In the genomic region with DNA sequence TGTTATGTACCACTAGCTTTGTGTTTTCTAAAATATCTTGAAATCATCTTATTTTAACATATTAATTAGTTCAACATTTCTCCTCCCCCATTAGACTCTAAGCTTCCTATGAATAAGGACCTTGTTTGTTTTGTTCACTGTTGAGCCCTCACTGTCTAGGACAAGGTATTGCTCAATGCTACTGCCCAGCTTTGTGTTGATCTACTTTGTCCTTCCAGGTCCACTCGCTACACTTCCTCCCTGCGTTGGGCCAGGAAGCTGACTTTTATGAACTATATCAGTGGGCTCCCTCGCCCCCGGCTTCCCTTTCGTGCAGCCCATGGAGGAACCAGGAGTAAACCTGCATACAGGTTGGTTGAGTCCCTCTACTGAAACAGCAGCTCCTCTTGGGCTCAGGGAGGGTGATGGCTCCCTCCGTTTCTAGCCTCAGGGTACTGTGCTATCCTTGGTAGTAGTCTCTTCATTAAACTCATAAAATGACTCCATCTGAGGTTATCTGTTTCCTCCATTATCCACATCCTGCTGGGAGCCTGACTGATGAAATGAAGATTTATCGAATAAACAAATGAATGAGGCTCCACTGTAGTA, we compare ENCODE assay signal across 1 cellular context.
TF ChIP-seq lines count a peak whose summit lies in the region.

No MANE protein-coding gene starts in this region.

TF ChIP-seq in HepG2, 621 proteins besides CTCF, POLR2A, EP300 and RAD21 (continued from another document and continues in another):
- TF ChIP-seq, protein P1, sequence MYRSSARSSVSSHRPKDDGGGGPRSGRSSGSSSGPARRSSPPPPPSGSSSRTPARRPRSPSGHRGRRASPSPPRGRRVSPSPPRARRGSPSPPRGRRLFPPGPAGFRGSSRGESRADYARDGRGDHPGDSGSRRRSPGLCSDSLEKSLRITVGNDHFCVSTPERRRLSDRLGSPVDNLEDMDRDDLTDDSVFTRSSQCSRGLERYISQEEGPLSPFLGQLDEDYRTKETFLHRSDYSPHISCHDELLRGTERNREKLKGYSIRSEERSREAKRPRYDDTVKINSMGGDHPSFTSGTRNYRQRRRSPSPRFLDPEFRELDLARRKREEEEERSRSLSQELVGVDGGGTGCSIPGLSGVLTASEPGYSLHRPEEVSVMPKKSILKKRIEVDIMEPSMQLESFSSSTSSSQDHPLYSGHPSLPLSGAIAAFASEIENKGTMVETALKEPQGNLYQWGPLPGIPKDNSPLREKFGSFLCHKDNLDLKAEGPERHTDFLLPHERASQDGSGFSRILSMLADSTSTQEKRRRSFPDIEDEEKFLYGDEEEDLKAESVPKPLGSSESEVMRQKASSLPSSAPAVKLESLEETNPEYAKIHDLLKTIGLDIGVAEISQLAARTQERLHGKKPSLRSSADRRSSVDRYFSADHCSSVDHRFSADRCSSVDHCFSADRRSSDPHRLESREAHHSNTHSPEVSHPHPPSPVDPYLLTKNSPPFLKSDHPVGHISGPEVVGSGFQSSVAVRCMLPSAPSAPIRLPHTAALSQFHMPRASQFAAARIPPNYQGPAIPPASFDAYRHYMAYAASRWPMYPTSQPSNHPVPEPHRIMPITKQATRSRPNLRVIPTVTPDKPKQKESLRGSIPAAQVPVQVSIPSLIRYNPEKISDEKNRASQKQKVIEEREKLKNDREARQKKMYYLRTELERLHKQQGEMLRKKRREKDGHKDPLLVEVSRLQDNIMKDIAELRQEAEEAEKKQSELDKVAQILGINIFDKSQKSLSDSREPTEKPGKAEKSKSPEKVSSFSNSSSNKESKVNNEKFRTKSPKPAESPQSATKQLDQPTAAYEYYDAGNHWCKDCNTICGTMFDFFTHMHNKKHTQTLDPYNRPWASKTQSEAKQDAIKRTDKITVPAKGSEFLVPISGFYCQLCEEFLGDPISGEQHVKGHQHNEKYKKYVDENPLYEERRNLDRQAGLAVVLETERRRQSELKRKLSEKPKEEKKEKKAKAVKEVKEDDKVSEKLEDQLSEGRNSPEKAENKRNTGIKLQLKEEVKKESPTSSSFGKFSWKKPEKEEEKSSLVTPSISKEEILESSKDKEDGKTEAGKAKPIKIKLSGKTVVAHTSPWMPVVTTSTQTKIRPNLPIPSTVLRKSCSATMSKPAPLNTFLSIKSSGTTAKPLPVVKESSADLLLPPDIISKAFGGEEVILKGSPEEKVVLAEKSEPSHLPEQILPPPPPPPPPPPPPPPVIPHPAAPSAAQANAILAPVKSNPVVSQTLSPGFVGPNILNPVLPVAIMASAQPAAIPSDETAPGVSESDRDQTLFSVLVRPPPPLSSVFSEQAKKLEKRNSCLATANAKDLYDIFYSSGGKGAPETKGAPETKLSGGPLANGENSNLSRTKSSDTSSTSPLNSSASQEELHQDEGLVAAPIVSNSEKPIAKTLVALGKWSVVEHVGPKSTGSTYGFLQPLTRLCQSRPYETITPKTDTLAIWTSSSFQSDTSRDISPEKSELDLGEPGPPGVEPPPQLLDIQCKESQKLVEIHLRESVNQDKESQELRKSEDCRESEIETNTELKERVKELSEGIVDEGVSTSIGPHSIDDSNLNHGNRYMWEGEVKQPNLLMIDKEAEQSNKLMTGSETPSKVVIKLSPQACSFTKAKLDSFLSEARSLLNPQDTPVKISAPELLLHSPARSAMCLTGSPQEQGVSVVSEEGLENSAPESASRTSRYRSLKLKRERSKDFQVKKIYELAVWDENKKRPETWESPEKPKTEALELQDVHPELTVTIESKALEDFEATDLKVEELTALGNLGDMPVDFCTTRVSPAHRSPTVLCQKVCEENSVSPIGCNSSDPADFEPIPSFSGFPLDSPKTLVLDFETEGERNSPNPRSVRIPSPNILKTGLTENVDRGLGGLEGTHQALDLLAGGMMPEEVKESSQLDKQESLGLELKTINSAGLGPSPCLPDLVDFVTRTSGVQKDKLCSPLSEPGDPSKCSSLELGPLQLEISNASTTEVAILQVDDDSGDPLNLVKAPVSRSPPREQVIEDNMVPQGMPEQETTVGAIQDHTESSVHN (CRISPR knock-in tag; IDR thresholded peaks at IDR 0.05), result no peak
- TF ChIP-seq ZNF12 (CRISPR knock-in tag; IDR thresholded peaks at IDR 0.05), result peak; percentile 22; the same call in 1 of the 2 replicates
- TF ChIP-seq, protein P2, sequence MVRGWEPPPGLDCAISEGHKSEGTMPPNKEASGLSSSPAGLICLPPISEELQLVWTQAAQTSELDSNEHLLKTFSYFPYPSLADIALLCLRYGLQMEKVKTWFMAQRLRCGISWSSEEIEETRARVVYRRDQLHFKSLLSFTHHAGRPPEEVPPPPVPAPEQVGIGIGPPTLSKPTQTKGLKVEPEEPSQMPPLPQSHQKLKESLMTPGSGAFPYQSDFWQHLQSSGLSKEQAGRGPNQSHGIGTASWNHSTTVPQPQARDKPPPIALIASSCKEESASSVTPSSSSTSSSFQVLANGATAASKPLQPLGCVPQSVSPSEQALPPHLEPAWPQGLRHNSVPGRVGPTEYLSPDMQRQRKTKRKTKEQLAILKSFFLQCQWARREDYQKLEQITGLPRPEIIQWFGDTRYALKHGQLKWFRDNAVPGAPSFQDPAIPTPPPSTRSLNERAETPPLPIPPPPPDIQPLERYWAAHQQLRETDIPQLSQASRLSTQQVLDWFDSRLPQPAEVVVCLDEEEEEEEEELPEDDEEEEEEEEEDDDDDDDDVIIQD (CRISPR knock-in tag; IDR thresholded peaks at IDR 0.05; ENCODE audit: low read depth), result peak; percentile 70; the same call in 1 of the 2 replicates
- peak; percentile 58; the same call in 1 of the 2 replicates for TF ChIP-seq ZMYM4 (CRISPR knock-in tag; IDR thresholded peaks at IDR 0.05)
- TF ChIP-seq FOXA3 (CRISPR knock-in tag; IDR thresholded peaks at IDR 0.05), result peak; percentile 76
- TF ChIP-seq ZKSCAN8 (CRISPR knock-in tag; IDR thresholded peaks at IDR 0.05; ENCODE audit: borderline replicate concordance), result no peak
- no peak for TF ChIP-seq MTA1 (CRISPR knock-in tag; IDR thresholded peaks at IDR 0.05; ENCODE audit: borderline replicate concordance)
- TF ChIP-seq, protein P3, sequence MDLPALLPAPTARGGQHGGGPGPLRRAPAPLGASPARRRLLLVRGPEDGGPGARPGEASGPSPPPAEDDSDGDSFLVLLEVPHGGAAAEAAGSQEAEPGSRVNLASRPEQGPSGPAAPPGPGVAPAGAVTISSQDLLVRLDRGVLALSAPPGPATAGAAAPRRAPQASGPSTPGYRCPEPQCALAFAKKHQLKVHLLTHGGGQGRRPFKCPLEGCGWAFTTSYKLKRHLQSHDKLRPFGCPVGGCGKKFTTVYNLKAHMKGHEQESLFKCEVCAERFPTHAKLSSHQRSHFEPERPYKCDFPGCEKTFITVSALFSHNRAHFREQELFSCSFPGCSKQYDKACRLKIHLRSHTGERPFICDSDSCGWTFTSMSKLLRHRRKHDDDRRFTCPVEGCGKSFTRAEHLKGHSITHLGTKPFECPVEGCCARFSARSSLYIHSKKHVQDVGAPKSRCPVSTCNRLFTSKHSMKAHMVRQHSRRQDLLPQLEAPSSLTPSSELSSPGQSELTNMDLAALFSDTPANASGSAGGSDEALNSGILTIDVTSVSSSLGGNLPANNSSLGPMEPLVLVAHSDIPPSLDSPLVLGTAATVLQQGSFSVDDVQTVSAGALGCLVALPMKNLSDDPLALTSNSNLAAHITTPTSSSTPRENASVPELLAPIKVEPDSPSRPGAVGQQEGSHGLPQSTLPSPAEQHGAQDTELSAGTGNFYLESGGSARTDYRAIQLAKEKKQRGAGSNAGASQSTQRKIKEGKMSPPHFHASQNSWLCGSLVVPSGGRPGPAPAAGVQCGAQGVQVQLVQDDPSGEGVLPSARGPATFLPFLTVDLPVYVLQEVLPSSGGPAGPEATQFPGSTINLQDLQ (CRISPR knock-in tag; IDR thresholded peaks at IDR 0.05), result no peak
- TF ChIP-seq, protein P4, sequence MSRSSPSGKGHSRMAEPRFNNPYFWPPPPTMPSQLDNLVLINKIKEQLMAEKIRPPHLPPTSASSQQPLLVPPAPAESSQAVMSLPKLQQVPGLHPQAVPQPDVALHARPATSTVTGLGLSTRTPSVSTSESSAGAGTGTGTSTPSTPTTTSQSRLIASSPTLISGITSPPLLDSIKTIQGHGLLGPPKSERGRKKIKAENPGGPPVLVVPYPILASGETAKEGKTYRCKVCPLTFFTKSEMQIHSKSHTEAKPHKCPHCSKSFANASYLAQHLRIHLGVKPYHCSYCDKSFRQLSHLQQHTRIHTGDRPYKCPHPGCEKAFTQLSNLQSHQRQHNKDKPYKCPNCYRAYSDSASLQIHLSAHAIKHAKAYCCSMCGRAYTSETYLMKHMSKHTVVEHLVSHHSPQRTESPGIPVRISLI (CRISPR knock-in tag; IDR thresholded peaks at IDR 0.05; ENCODE audit: borderline replicate concordance), result no peak
- no peak for TF ChIP-seq ATRX (CRISPR knock-in tag; IDR thresholded peaks at IDR 0.05; ENCODE audit: borderline replicate concordance)
- TF ChIP-seq, protein P5, sequence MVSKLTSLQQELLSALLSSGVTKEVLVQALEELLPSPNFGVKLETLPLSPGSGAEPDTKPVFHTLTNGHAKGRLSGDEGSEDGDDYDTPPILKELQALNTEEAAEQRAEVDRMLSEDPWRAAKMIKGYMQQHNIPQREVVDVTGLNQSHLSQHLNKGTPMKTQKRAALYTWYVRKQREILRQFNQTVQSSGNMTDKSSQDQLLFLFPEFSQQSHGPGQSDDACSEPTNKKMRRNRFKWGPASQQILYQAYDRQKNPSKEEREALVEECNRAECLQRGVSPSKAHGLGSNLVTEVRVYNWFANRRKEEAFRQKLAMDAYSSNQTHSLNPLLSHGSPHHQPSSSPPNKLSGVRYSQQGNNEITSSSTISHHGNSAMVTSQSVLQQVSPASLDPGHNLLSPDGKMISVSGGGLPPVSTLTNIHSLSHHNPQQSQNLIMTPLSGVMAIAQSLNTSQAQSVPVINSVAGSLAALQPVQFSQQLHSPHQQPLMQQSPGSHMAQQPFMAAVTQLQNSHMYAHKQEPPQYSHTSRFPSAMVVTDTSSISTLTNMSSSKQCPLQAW (CRISPR knock-in tag; IDR thresholded peaks at IDR 0.05), result no peak
- peak; percentile 72 for TF ChIP-seq GABPB1 (CRISPR knock-in tag; IDR thresholded peaks at IDR 0.05)
- TF ChIP-seq, protein P6, sequence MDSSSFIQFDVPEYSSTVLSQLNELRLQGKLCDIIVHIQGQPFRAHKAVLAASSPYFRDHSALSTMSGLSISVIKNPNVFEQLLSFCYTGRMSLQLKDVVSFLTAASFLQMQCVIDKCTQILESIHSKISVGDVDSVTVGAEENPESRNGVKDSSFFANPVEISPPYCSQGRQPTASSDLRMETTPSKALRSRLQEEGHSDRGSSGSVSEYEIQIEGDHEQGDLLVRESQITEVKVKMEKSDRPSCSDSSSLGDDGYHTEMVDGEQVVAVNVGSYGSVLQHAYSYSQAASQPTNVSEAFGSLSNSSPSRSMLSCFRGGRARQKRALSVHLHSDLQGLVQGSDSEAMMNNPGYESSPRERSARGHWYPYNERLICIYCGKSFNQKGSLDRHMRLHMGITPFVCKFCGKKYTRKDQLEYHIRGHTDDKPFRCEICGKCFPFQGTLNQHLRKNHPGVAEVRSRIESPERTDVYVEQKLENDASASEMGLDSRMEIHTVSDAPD (CRISPR knock-in tag; IDR thresholded peaks at IDR 0.05), result no peak
- TF ChIP-seq ZFX (CRISPR knock-in tag; IDR thresholded peaks at IDR 0.05; ENCODE audit: low read depth), result no peak
- TF ChIP-seq RARA (CRISPR knock-in tag; IDR thresholded peaks at IDR 0.05), result peak; percentile 30; the same call in 1 of the 2 replicates
- no peak for TF ChIP-seq EEA1 (CRISPR knock-in tag; IDR thresholded peaks at IDR 0.05; ENCODE audit: borderline replicate concordance)
- TF ChIP-seq ONECUT2 (CRISPR knock-in tag; IDR thresholded peaks at IDR 0.05), result no peak
- peak; percentile 57; the same call in 1 of the 2 replicates for TF ChIP-seq SOX5 (CRISPR knock-in tag; IDR thresholded peaks at IDR 0.05; ENCODE audit: borderline replicate concordance)
- no peak for TF ChIP-seq MAFF (IDR thresholded peaks at IDR 0.05; ENCODE audit: low read depth, low read length)
- TF ChIP-seq, protein P7, sequence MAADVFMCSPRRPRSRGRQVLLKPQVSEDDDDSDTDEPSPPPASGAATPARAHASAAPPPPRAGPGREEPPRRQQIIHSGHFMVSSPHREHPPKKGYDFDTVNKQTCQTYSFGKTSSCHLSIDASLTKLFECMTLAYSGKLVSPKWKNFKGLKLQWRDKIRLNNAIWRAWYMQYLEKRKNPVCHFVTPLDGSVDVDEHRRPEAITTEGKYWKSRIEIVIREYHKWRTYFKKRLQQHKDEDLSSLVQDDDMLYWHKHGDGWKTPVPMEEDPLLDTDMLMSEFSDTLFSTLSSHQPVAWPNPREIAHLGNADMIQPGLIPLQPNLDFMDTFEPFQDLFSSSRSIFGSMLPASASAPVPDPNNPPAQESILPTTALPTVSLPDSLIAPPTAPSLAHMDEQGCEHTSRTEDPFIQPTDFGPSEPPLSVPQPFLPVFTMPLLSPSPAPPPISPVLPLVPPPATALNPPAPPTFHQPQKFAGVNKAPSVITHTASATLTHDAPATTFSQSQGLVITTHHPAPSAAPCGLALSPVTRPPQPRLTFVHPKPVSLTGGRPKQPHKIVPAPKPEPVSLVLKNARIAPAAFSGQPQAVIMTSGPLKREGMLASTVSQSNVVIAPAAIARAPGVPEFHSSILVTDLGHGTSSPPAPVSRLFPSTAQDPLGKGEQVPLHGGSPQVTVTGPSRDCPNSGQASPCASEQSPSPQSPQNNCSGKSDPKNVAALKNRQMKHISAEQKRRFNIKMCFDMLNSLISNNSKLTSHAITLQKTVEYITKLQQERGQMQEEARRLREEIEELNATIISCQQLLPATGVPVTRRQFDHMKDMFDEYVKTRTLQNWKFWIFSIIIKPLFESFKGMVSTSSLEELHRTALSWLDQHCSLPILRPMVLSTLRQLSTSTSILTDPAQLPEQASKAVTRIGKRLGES (CRISPR knock-in tag; IDR thresholded peaks at IDR 0.05; ENCODE audit: borderline replicate concordance), result no peak
- TF ChIP-seq IRF2 (CRISPR knock-in tag; IDR thresholded peaks at IDR 0.05), result no peak
- no peak for TF ChIP-seq ATF7 (IDR thresholded peaks at IDR 0.05)
- TF ChIP-seq ATF7 (CRISPR knock-in tag; IDR thresholded peaks at IDR 0.05), result no peak
- no peak for TF ChIP-seq ZSCAN30 (CRISPR knock-in tag; IDR thresholded peaks at IDR 0.05)
- TF ChIP-seq MAFK (conservative IDR thresholded peaks at IDR 0.05 in 1 of 2, IDR thresholded peaks at IDR 0.05 in 1 of 2; ENCODE audit: low read length in 2 of 2), result no peak
- TF ChIP-seq, protein P8, sequence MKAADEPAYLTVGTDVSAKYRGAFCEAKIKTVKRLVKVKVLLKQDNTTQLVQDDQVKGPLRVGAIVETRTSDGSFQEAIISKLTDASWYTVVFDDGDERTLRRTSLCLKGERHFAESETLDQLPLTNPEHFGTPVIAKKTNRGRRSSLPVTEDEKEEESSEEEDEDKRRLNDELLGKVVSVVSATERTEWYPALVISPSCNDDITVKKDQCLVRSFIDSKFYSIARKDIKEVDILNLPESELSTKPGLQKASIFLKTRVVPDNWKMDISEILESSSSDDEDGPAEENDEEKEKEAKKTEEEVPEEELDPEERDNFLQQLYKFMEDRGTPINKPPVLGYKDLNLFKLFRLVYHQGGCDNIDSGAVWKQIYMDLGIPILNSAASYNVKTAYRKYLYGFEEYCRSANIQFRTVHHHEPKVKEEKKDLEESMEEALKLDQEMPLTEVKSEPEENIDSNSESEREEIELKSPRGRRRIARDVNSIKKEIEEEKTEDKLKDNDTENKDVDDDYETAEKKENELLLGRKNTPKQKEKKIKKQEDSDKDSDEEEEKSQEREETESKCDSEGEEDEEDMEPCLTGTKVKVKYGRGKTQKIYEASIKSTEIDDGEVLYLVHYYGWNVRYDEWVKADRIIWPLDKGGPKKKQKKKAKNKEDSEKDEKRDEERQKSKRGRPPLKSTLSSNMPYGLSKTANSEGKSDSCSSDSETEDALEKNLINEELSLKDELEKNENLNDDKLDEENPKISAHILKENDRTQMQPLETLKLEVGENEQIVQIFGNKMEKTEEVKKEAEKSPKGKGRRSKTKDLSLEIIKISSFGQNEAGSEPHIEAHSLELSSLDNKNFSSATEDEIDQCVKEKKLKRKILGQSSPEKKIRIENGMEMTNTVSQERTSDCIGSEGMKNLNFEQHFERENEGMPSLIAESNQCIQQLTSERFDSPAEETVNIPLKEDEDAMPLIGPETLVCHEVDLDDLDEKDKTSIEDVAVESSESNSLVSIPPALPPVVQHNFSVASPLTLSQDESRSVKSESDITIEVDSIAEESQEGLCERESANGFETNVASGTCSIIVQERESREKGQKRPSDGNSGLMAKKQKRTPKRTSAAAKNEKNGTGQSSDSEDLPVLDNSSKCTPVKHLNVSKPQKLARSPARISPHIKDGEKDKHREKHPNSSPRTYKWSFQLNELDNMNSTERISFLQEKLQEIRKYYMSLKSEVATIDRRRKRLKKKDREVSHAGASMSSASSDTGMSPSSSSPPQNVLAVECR (CRISPR knock-in tag; IDR thresholded peaks at IDR 0.05; ENCODE audit: borderline replicate concordance), result no peak; the same call in 1 of the 2 replicates
